In genomic region chr9:4315582-4316215, GRCh38 we compare ENCODE assay signal across 8 cellular contexts.
A peak's percentile ranks its signal among the peaks of the same experiment; 100 is the strongest.
DNase-seq lines count a peak whose midpoint lies in the region; ATAC-seq and FAIRE-seq lines count a peak whose summit lies in the region.

No MANE protein-coding gene starts in this region.

- ATAC-seq in HG03280 (IDR thresholded peaks at IDR 0.05; ENCODE audit: unreplicated experiment), result peak; percentile 89

- FAIRE-seq in GM19239 (lab: Jason Lieb, UNC), result peak; percentile 82

- DNase-seq in CD1c-positive myeloid dendritic cell (ENCODE audit: extremely low spot score) (peak; percentile 69), GM19239 (ENCODE audit: insufficient read length, low spot score) (peak; percentile 51), NCI-H524 treated with DMSO at 0.1 percent for 48 hours (lab: John Stamatoyannopoulos, UW) (peak; percentile 8), midbrain (lab: John Stamatoyannopoulos, UW) (peak; percentile 73)
- peak; percentile 82 to 86 for DNase-seq in activated CD4-positive, alpha-beta T cell treated with anti-CD3 and anti-CD28 coated beads, Interleukin-2, amount 50 U/mL, for 48 hours
- peak; percentile 40 for DNase-seq in effector CD4-positive, alpha-beta T cell
- peak; percentile 49 to 55 for DNase-seq in stimulated activated CD8-positive, alpha-beta memory T cell treated with anti-CD3 and anti-CD28 coated beads, Interleukin-7, amount 100 ng/mL, for 48 hours (ENCODE audit: extremely low read depth in 1 of 2, low read depth in 1 of 2)

Comparison
In these comparisons a context has a peak if more than half of its experiments do, and no peak if none do; other contexts are left out.
1. Peak in every context shown above with its lines: DNase-seq and ATAC-seq.
2. DNase-seq: peak in every context shown above with its lines; median percentile 84 in activated CD4-positive, alpha-beta T cell treated with anti-CD3 and anti-CD28 coated beads, Interleukin-2, amount 50 U/mL, for 48 hours; 73 in midbrain; 69 in CD1c-positive myeloid dendritic cell; 52 in stimulated activated CD8-positive, alpha-beta memory T cell treated with anti-CD3 and anti-CD28 coated beads, Interleukin-7, amount 100 ng/mL, for 48 hours; 51 in GM19239; 40 in effector CD4-positive, alpha-beta T cell; 8 in NCI-H524 treated with DMSO at 0.1 percent for 48 hours.